Comparison of ENCODE assay signal across 20 cellular contexts in the genomic region with DNA sequence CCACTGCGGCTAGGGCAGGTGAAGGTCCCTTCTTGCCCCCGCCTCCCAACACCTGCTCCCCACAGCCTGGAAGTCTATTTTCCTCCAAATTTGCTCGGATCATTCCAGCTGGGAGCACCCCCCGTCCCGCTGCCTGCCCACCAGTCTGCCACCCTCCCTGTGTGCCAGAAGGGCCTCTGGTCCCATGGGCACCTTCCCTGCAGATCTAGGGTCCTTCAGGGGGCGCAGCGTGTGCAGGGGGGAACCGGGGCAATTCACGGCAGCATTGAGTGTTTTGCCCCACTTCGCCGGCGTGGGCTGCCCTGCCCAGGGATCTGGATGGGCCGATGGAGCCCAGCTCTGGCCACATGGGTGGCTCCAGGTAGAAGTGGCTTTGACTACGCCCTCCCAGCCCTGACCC. TPM values are rescaled to one million over a fixed set of nuclear protein-coding genes. Genes with fewer than 3 reads are reported as not detected.
"Had no signal": no experiment of that assay in that cellular context is flagged by ENCODE, and none has a peak within 500 bp of the region (broad histone marks: within the 10 kb centered on the region; RNA-seq: fewer than 3 reads in every experiment).

No MANE protein-coding gene starts in this region.

- H3K36me3 ChIP-seq: gastrocnemius medialis, heart left ventricle, left lung, lower lobe of right lung had no signal

- ATAC-seq: effector memory CD8-positive, alpha-beta T cell; gastrocnemius medialis; heart left ventricle; left cardiac atrium; left lung; left ventricle myocardium superior; lower lobe of right lung had no signal

- H3K27ac Mint-ChIP-seq: effector memory CD8-positive, alpha-beta T cell; endodermal cell; mesothelial cell of epicardium had no signal

- H3K36me3 Mint-ChIP-seq: mesothelial cell of epicardium, naive B cell had no signal

- H3K9me3 Mint-ChIP-seq: effector memory CD8-positive, alpha-beta T cell; endodermal cell; mesothelial cell of epicardium had no signal

- H3K27ac ChIP-seq: coronary artery, epithelial cell of prostate, esophagus squamous epithelium, gastrocnemius medialis, heart left ventricle, left lung, lower lobe of right lung had no signal

- H3K4me3 Mint-ChIP-seq: effector memory CD8-positive, alpha-beta T cell; endodermal cell; mesothelial cell of epicardium; naive B cell had no signal

- DNase-seq: effector CD8-positive, alpha-beta T cell; effector memory CD8-positive, alpha-beta T cell; endodermal cell; erythroblast; esophagus squamous epithelium; foreskin fibroblast; foreskin melanocyte; gastrocnemius medialis; heart left ventricle; hippocampal formation; left cardiac atrium; left lung; left ventricle myocardium superior; lower lobe of right lung; mesenchymal stem cell; naive B cell had no signal

- H3K4me3 ChIP-seq: coronary artery, esophagus squamous epithelium, gastrocnemius medialis, heart left ventricle, left lung, lower lobe of right lung, mucosa of descending colon had no signal

- H3K4me1 ChIP-seq: gastrocnemius medialis, left lung, lower lobe of right lung had no signal

- H3K4me1 Mint-ChIP-seq: endodermal cell had no signal

- H3K9me3 ChIP-seq: esophagus squamous epithelium, gastrocnemius medialis, heart left ventricle, left lung, lower lobe of right lung, mucosa of descending colon had no signal

RNA-seq across cellular contexts. Expression of a gene that starts 37.4 kb away (rescaled TPM):
- total RNA-seq: gastrocnemius medialis had no signal
